ENCODE assay signal across 1 cellular context in the genomic region with DNA sequence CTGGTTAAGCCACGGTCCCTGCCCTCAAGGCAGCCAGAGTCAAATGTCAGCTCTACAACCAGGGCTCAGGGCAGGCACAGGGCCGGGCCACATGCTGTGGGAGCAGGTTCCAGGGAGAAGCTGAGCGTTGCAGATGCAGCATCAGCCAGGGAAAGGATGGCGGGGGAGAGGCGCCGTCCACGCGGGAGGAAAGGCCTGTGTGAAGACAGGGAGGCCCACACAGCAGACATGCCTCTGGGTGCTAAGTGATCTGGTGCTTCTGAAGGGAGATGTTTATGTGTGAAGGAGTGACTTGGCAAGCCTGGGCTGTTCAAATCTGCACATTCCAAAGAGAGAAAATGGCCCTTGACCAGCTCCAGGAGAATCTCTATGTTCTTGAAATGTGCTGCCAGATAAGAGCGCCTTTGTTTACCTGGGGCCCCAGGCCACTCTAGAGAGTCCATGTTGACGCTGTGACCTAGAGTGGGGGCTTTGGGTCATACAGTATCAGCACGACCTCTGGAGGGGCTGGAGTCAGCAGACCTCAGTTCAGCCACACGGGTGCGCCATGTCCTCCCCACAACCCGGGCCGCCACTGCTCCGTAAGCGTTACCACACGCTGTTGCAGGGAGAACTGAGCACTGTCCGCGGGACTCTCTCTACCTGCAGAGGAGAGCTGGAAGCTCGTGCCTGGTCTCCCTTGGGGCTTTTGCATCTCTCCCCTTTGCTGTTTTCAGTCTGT.
TF ChIP-seq lines count a peak whose summit lies in the region.

No MANE protein-coding gene starts in this region.

TF ChIP-seq in GM23338, 12 proteins besides CTCF, POLR2A, EP300 and RAD21 (continued from another document):
- no peak for TF ChIP-seq ZNF462 (CRISPR knock-in tag; IDR thresholded peaks at IDR 0.05)
- TF ChIP-seq ETS1 (IDR thresholded peaks at IDR 0.05) = no peak
- no peak for TF ChIP-seq EZH2phosphoT487 (IDR thresholded peaks at IDR 0.05; ENCODE audit: unreplicated experiment)
